Comparison of ENCODE assay signal across 1 cellular context in the genomic region with DNA sequence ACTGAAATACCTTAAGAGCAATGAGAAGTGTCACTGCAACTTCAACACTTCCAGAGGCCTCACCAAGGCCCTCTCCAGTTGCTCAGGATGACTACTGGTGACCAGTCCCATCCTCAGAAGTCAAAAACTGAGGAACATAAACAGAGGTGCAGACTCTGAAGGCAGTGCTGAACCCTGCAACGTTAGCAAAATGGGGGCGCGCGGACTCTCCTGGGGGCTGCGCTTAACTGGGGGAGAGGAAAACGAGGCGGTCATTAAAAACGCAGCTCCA.
TF ChIP-seq lines count a peak whose summit lies in the region.

No MANE protein-coding gene starts in this region.

TF ChIP-seq in HepG2, 621 proteins besides CTCF, POLR2A, EP300 and RAD21:
- TF ChIP-seq ZNF737 (CRISPR knock-in tag; IDR thresholded peaks at IDR 0.05; ENCODE audit: borderline replicate concordance) (0 out of 2 replicates have a peak, but pooled peaks have one; percentile 9), ZNF121 (CRISPR knock-in tag; IDR thresholded peaks at IDR 0.05) (no peak), ZBTB42 (CRISPR knock-in tag; IDR thresholded peaks at IDR 0.05) (0 out of 2 replicates have a peak, but pooled peaks have one; percentile 13), SP4 (CRISPR knock-in tag; IDR thresholded peaks at IDR 0.05) (no peak), YY1 (IDR thresholded peaks at IDR 0.05; ENCODE audit: insufficient read depth, insufficient replicate concordance, low read depth, low read length) (no peak), HNRNPH1 (optimal IDR thresholded peaks at IDR 0.05; ENCODE audit: low read depth, low read length) (no peak), SOX13 (IDR thresholded peaks at IDR 0.05) (no peak), SOX13 (CRISPR knock-in tag; conservative IDR thresholded peaks at IDR 0.05 in 1 of 2, IDR thresholded peaks at IDR 0.05 in 1 of 2) (no peak), NCOA2 (CRISPR knock-in tag; IDR thresholded peaks at IDR 0.05) (no peak), ZNF337 (CRISPR knock-in tag; IDR thresholded peaks at IDR 0.05; ENCODE audit: borderline replicate concordance, low read depth) (no peak), MXD4 (CRISPR knock-in tag; IDR thresholded peaks at IDR 0.05) (no peak), CCAR2 (optimal IDR thresholded peaks at IDR 0.05; ENCODE audit: low read depth, low read length) (no peak), PLSCR1 (CRISPR knock-in tag; IDR thresholded peaks at IDR 0.05; ENCODE audit: borderline replicate concordance) (0 out of 2 replicates have a peak, but pooled peaks have one; percentile 21), BHLHE40 (IDR thresholded peaks at IDR 0.05; ENCODE audit: low read length) (no peak), NONO (IDR thresholded peaks at IDR 0.05) (no peak), NONO (CRISPR knock-in tag; conservative IDR thresholded peaks at IDR 0.05) (no peak), ZBTB7A (CRISPR knock-in tag; IDR thresholded peaks at IDR 0.05) (no peak), HOXA7 (CRISPR knock-in tag; IDR thresholded peaks at IDR 0.05) (no peak), BATF2 (CRISPR knock-in tag; IDR thresholded peaks at IDR 0.05) (no peak), ZFY (CRISPR knock-in tag; IDR thresholded peaks at IDR 0.05) (no peak), MED8 (CRISPR knock-in tag; IDR thresholded peaks at IDR 0.05; ENCODE audit: insufficient replicate concordance) (no peak), PRDM15 (CRISPR knock-in tag; IDR thresholded peaks at IDR 0.05) (no peak), SAFB2 (CRISPR knock-in tag; IDR thresholded peaks at IDR 0.05; ENCODE audit: borderline replicate concordance, low read depth) (no peak), IRX3 (CRISPR knock-in tag; IDR thresholded peaks at IDR 0.05; ENCODE audit: borderline replicate concordance, low read depth) (peak; percentile 8; the same call in 1 of the 2 replicates)
- TF ChIP-seq, protein P1, sequence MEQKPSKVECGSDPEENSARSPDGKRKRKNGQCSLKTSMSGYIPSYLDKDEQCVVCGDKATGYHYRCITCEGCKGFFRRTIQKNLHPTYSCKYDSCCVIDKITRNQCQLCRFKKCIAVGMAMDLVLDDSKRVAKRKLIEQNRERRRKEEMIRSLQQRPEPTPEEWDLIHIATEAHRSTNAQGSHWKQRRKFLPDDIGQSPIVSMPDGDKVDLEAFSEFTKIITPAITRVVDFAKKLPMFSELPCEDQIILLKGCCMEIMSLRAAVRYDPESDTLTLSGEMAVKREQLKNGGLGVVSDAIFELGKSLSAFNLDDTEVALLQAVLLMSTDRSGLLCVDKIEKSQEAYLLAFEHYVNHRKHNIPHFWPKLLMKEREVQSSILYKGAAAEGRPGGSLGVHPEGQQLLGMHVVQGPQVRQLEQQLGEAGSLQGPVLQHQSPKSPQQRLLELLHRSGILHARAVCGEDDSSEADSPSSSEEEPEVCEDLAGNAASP (CRISPR knock-in tag; IDR thresholded peaks at IDR 0.05; ENCODE audit: borderline replicate concordance), result no peak
- TF ChIP-seq, protein P2, sequence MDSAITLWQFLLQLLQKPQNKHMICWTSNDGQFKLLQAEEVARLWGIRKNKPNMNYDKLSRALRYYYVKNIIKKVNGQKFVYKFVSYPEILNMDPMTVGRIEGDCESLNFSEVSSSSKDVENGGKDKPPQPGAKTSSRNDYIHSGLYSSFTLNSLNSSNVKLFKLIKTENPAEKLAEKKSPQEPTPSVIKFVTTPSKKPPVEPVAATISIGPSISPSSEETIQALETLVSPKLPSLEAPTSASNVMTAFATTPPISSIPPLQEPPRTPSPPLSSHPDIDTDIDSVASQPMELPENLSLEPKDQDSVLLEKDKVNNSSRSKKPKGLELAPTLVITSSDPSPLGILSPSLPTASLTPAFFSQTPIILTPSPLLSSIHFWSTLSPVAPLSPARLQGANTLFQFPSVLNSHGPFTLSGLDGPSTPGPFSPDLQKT (CRISPR knock-in tag; IDR thresholded peaks at IDR 0.05; ENCODE audit: borderline replicate concordance), result no peak
- TF ChIP-seq, protein P3, sequence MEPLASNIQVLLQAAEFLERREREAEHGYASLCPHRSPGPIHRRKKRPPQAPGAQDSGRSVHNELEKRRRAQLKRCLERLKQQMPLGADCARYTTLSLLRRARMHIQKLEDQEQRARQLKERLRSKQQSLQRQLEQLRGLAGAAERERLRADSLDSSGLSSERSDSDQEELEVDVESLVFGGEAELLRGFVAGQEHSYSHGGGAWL (CRISPR knock-in tag; IDR thresholded peaks at IDR 0.05), result no peak
- TF ChIP-seq, protein P4, sequence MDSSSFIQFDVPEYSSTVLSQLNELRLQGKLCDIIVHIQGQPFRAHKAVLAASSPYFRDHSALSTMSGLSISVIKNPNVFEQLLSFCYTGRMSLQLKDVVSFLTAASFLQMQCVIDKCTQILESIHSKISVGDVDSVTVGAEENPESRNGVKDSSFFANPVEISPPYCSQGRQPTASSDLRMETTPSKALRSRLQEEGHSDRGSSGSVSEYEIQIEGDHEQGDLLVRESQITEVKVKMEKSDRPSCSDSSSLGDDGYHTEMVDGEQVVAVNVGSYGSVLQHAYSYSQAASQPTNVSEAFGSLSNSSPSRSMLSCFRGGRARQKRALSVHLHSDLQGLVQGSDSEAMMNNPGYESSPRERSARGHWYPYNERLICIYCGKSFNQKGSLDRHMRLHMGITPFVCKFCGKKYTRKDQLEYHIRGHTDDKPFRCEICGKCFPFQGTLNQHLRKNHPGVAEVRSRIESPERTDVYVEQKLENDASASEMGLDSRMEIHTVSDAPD (CRISPR knock-in tag; IDR thresholded peaks at IDR 0.05), result no peak
